11 cellular contexts compared by ENCODE assay signal in genomic region chr19:9407827-9408226, GRCh38. TPM values are rescaled to one million over a fixed set of nuclear protein-coding genes. Genes with fewer than 3 reads are reported as not detected.
DNase-seq lines count a peak whose midpoint lies in the region; ATAC-seq and TF ChIP-seq lines count a peak whose summit lies in the region.
"Had no signal": no experiment of that assay in that cellular context is flagged by ENCODE, and none has a peak within 500 bp of the region (broad histone marks: within the 10 kb centered on the region; RNA-seq: fewer than 3 reads in every experiment).

No MANE protein-coding gene starts in this region.

- no peaks in the 10 kb centered on the region for H3K79me2 ChIP-seq in PC-9 (ENCODE audit: low read depth)

- H3F3A ChIP-seq in PC-9 (ENCODE audit: insufficient read depth, low read depth) = peaks cover 11% of the 10 kb centered on the region; the same call in 1 of the 2 replicates

- peaks cover 11% of the 10 kb centered on the region; the same call in 1 of the 2 replicates for H3K4me1 ChIP-seq in PC-9 (replicated peaks; ENCODE audit: insufficient read depth)
- H3K4me1 ChIP-seq: right atrium auricular region, tibial artery had no signal

- H3K9me2 ChIP-seq in PC-9 (ENCODE audit: insufficient read depth) = no peaks in the 10 kb centered on the region

- BruUV-seq in PC-9 (replicated peaks; lab: Mats Ljungman, UMichigan) = no TSS peak

- H3K9me3 Mint-ChIP-seq in activated naive CD4-positive, alpha-beta T cell treated with anti-CD3 and anti-CD28 coated beads for 36 hours = peaks cover 71% of the 10 kb centered on the region
- peaks cover 29 to 37% of the 10 kb centered on the region in 2 donors for H3K9me3 Mint-ChIP-seq in stimulated activated naive B cell treated with anti-CD40 and anti-IgM and Interleukin-4, amounts not matched to agents 10 μg/mL and 1 μg/mL and 100 μg/mL, for 72 hours

- peaks cover 11% of the 10 kb centered on the region for H3K4me1 Mint-ChIP-seq in activated naive CD4-positive, alpha-beta T cell treated with anti-CD3 and anti-CD28 coated beads for 36 hours (ENCODE audit: low read depth)
- peaks cover 9 to 21% of the 10 kb centered on the region in 2 donors for H3K4me1 Mint-ChIP-seq in stimulated activated naive B cell treated with anti-CD40 and anti-IgM and Interleukin-4, amounts not matched to agents 10 μg/mL and 1 μg/mL and 100 μg/mL, for 72 hours

- H3K27ac ChIP-seq in PC-9 = no peak overlapping the region
- H3K27ac ChIP-seq in coronary artery = no peak overlapping the region

- no peaks in the 10 kb centered on the region for H3K27me3 ChIP-seq in PC-9 (ENCODE audit: insufficient read depth, low read depth)
- H3K27me3 ChIP-seq: right atrium auricular region, tibial artery had no signal

- H3K4me3 ChIP-seq in PC-9 (peak overlapping the region; percentile 59; the same call in 1 of the 2 replicates), coronary artery (peak overlapping the region; percentile 72)

- TF ChIP-seq CTCF in PC-9 (conservative IDR thresholded peaks at IDR 0.05) (no peak), coronary artery (IDR thresholded peaks at IDR 0.05) (no peak)

- H4K20me1 ChIP-seq in PC-9 (ENCODE audit: insufficient read depth) = no peaks in the 10 kb centered on the region

- peak in 1 of 2 donors; percentile 6 for ATAC-seq in stimulated activated naive B cell treated with anti-CD40 and anti-IgM and Interleukin-4, amounts not matched to agents 10 μg/mL and 1 μg/mL and 100 μg/mL, for 72 hours (replicated peaks)
- ATAC-seq in esophagus mucosa = no peak

- H3K4me2 ChIP-seq in PC-9 = peak overlapping the region; percentile 83

- H3K9me3 ChIP-seq in PC-9 (ENCODE audit: insufficient read depth, low read depth) = peaks cover 69% of the 10 kb centered on the region

- H3K4me3 Mint-ChIP-seq in activated naive CD4-positive, alpha-beta T cell treated with anti-CD3 and anti-CD28 coated beads for 36 hours = peak overlapping the region; percentile 72
- peak overlapping the region; percentile 92 to 95 for H3K4me3 Mint-ChIP-seq in stimulated activated naive B cell treated with anti-CD40 and anti-IgM and Interleukin-4, amounts not matched to agents 10 μg/mL and 1 μg/mL and 100 μg/mL, for 72 hours

- H3K36me3 ChIP-seq in PC-9 (ENCODE audit: low read depth) = 0 out of 2 replicates have a peak, but pooled peaks cover 8% of the 10 kb centered on the region

- H2AFZ ChIP-seq in PC-9 = peak overlapping the region; percentile 95

- POLR2A ChIA-PET in PC-9 (lab: Charles Lee; ENCODE audit: unreplicated experiment) = no interaction called here

- intact Hi-C loops in activated naive CD4-positive, alpha-beta T cell treated with anti-CD3 and anti-CD28 coated beads for 36 hours (cut with micrococcal nuclease) = no loop called here
- intact Hi-C loops in PC-9 (cut with micrococcal nuclease; ENCODE audit: unreplicated experiment) = loop anchor here (5.0 kb wide), 1 partner anchor 86 kb away; the partner anchor contains the start of gene ZNF559

- peaks cover 53% of the 10 kb centered on the region for H3K36me3 Mint-ChIP-seq in activated naive CD4-positive, alpha-beta T cell treated with anti-CD3 and anti-CD28 coated beads for 36 hours (ENCODE audit: low read depth)
- peaks cover 63 to 78% of the 10 kb centered on the region in 2 donors for H3K36me3 Mint-ChIP-seq in stimulated activated naive B cell treated with anti-CD40 and anti-IgM and Interleukin-4, amounts not matched to agents 10 μg/mL and 1 μg/mL and 100 μg/mL, for 72 hours

- no peak for DNase-seq in activated naive CD4-positive, alpha-beta T cell treated with anti-CD3 and anti-CD28 coated beads for 36 hours
- no peak for DNase-seq in activated naive CD4-positive, alpha-beta T cell (lab: John Stamatoyannopoulos, UW)
- DNase-seq in PC-9 = no peak
- DNase-seq in coronary artery (ENCODE audit: low spot score) = no peak
- DNase-seq in stimulated activated naive B cell treated with anti-CD40 and anti-IgM and Interleukin-4, amounts not matched to agents 10 μg/mL and 1 μg/mL and 100 μg/mL, for 72 hours = no peak
- DNase-seq in COLO668 (lab: John Stamatoyannopoulos, UW; ENCODE audit: unreplicated experiment) = no peak
- DNase-seq in NCI-H1417 (lab: John Stamatoyannopoulos, UW) = no peak
- DNase-seq: NCI-H345, tibial artery had no signal

- CTCF ChIA-PET in activated naive CD4-positive, alpha-beta T cell treated with anti-CD3 and anti-CD28 coated beads for 36 hours (lab: Charles Lee) = no interaction called here
- CTCF ChIA-PET in PC-9 (lab: Charles Lee) = no interaction called here

- no peaks in the 10 kb centered on the region for H3K27me3 Mint-ChIP-seq in activated naive CD4-positive, alpha-beta T cell treated with anti-CD3 and anti-CD28 coated beads for 36 hours (ENCODE audit: low read depth)
- H3K27me3 Mint-ChIP-seq in stimulated activated naive B cell treated with anti-CD40 and anti-IgM and Interleukin-4, amounts not matched to agents 10 μg/mL and 1 μg/mL and 100 μg/mL, for 72 hours = no peaks in the 10 kb centered on the region

- H3K27ac Mint-ChIP-seq in activated naive CD4-positive, alpha-beta T cell treated with anti-CD3 and anti-CD28 coated beads for 36 hours = no peak overlapping the region
- peak overlapping the region; percentile 94 for H3K27ac Mint-ChIP-seq in stimulated activated naive B cell treated with anti-CD40 and anti-IgM and Interleukin-4, amounts not matched to agents 10 μg/mL and 1 μg/mL and 100 μg/mL, for 72 hours

RNA-seq across cellular contexts. Expression of gene ZNF266, which starts 27.5 kb away (rescaled TPM):
- total RNA-seq in activated naive CD4-positive, alpha-beta T cell treated with anti-CD3 and anti-CD28 coated beads for 36 hours = 10 to 100 TPM; 19.7 to 21.9 TPM
- 13.8 and 14.9 TPM in 2 replicates for total RNA-seq in PC-9 (2021)
- 11.8 TPM for total RNA-seq in esophagus mucosa

RNA-seq across cellular contexts. Expression of gene ZNF177, which starts 45.0 kb away (rescaled TPM):
- total RNA-seq in activated naive CD4-positive, alpha-beta T cell treated with anti-CD3 and anti-CD28 coated beads for 36 hours = under 1 TPM; 0.64 to 0.91 TPM
- total RNA-seq in PC-9 (2021) = 0.38 and 0.55 TPM in 2 replicates
- total RNA-seq in esophagus mucosa = 0.20 TPM
